Comparison of ENCODE assay signal across 13 cellular contexts in the genomic region with DNA sequence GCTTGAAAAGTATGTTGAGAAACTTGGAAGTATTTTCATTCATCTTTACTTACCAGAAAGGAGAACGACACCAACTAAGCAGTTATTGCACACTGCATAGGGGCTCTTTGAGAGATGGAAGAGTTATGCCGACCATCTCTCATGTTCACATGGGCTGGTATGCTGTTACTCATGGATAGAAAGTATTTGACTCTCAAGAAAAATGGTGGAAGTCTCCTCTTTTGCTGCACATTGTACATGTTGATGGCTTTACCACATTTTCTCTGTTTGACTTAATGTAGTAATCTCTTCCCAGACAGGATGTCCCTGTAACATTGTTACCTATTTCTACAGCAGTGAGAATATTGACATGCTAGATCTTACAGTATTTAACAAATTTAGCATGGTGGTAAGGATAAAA. TPM values are rescaled to one million over a fixed set of nuclear protein-coding genes. Genes with fewer than 3 reads are reported as not detected.
DNase-seq lines count a peak whose midpoint lies in the region; ATAC-seq and TF ChIP-seq lines count a peak whose summit lies in the region.
"Had no signal": no experiment of that assay in that cellular context is flagged by ENCODE, and none has a peak within 500 bp of the region (broad histone marks: within the 10 kb centered on the region; RNA-seq: fewer than 3 reads in every experiment).

No MANE protein-coding gene starts in this region.

- H3K4me2 ChIP-seq in smooth muscle cell, result no peak overlapping the region

- no peaks in the 10 kb centered on the region for H3F3A ChIP-seq in smooth muscle cell (ENCODE audit: low read depth)

- no peak overlapping the region for H2AFZ ChIP-seq in smooth muscle cell (ENCODE audit: low read depth)

- intact Hi-C loops in CD8-positive, alpha-beta T cell (cut with DNase I, micrococcal nuclease), result no loop called here

- no peaks in the 10 kb centered on the region for H3K36me3 ChIP-seq in CD8-positive, alpha-beta T cell (ENCODE audit: insufficient read depth, low read length)
- H3K36me3 ChIP-seq in smooth muscle cell (ENCODE audit: low read depth), result no peaks in the 10 kb centered on the region

- no peaks in the 10 kb centered on the region for H3K9me3 Mint-ChIP-seq in CD8-positive, alpha-beta T cell
- no peaks in the 10 kb centered on the region for H3K9me3 Mint-ChIP-seq in WTC11
- H3K9me3 Mint-ChIP-seq in natural killer cell treated with Interleukin-12 subunit alpha and Interleukin-12 subunit beta and Interleukin-15 and Interleukin-18, amount 100 ng/mL, for 72 hours, result no peaks in the 10 kb centered on the region

- H3K4me1 ChIP-seq in CD8-positive, alpha-beta T cell (ENCODE audit: insufficient read depth, low read length), result peaks cover 69% of the 10 kb centered on the region
- no peaks in the 10 kb centered on the region for H3K4me1 ChIP-seq in smooth muscle cell (ENCODE audit: low read depth)

- H3K9ac ChIP-seq in smooth muscle cell (ENCODE audit: low read depth), result no peak overlapping the region

- peaks cover 90% of the 10 kb centered on the region for H3K79me2 ChIP-seq in smooth muscle cell (ENCODE audit: low read depth)

- H3K36me3 Mint-ChIP-seq in CD8-positive, alpha-beta T cell, result peaks cover 27% of the 10 kb centered on the region
- no peaks in the 10 kb centered on the region for H3K36me3 Mint-ChIP-seq in WTC11
- no peaks in the 10 kb centered on the region for H3K36me3 Mint-ChIP-seq in natural killer cell treated with Interleukin-12 subunit alpha and Interleukin-12 subunit beta and Interleukin-15 and Interleukin-18, amount 100 ng/mL, for 72 hours

- no peak overlapping the region for H3K27ac ChIP-seq in CD8-positive, alpha-beta T cell (ENCODE audit: low read depth, low read length)
- no peak overlapping the region for H3K27ac ChIP-seq in smooth muscle cell (ENCODE audit: low read depth)

- ATAC-seq in CD8-positive, alpha-beta T cell, result no peak
- ATAC-seq in GM18868 (IDR thresholded peaks at IDR 0.05; ENCODE audit: unreplicated experiment) (peak; percentile 49), WTC11 (no peak)
- ATAC-seq in natural killer cell treated with Interleukin-12 subunit alpha and Interleukin-12 subunit beta and Interleukin-15 and Interleukin-18, amount 100 ng/mL, for 72 hours, result peak in 1 of 2 donors; percentile 83
- ATAC-seq: left ventricle myocardium superior had no signal

- peaks cover 99% of the 10 kb centered on the region for H4K20me1 ChIP-seq in smooth muscle cell (ENCODE audit: low read depth)

- no peaks in the 10 kb centered on the region for H3K27me3 Mint-ChIP-seq in CD8-positive, alpha-beta T cell (ENCODE audit: low read depth)
- no peaks in the 10 kb centered on the region for H3K27me3 Mint-ChIP-seq in WTC11 (ENCODE audit: low read depth)
- H3K27me3 Mint-ChIP-seq in natural killer cell treated with Interleukin-12 subunit alpha and Interleukin-12 subunit beta and Interleukin-15 and Interleukin-18, amount 100 ng/mL, for 72 hours, result no peaks in the 10 kb centered on the region

- DNase-seq in CD8-positive, alpha-beta T cell, result no peak
- DNase-seq in WTC11 (ENCODE audit: low spot score) (no peak), smooth muscle cell (lab: John Stamatoyannopoulos, UW; ENCODE audit: unreplicated experiment) (no peak), NCI-H1048 (lab: John Stamatoyannopoulos, UW) (no peak)
- DNase-seq in natural killer cell treated with Interleukin-12 subunit alpha and Interleukin-12 subunit beta and Interleukin-15 and Interleukin-18, amount 100 ng/mL, for 72 hours (ENCODE audit: low spot score), result no peak
- DNase-seq in activated CD4-positive, CD25-positive, alpha-beta regulatory T cell treated with anti-CD3 and anti-CD28 coated beads, Interleukin-2, amount 50 U/mL, for 72 hours, result no peak
- DNase-seq: amygdala, DMS53, foreskin fibroblast, left ventricle myocardium superior, NCI-H1930, NCI-H510A had no signal

- peak overlapping the region; percentile 47 for H3K27ac Mint-ChIP-seq in CD8-positive, alpha-beta T cell
- H3K27ac Mint-ChIP-seq in WTC11, result peak overlapping the region; percentile 73
- H3K27ac Mint-ChIP-seq in natural killer cell treated with Interleukin-12 subunit alpha and Interleukin-12 subunit beta and Interleukin-15 and Interleukin-18, amount 100 ng/mL, for 72 hours, result peak overlapping the region; percentile 47 to 69

- CTCF ChIA-PET in CD8-positive, alpha-beta T cell (lab: Charles Lee), result interaction anchor here (3.3 kb wide), 1 partner anchor 63 kb away, joined by 7 read pairs; no protein-coding TSS in a partner anchor
- CTCF ChIA-PET in WTC11 (lab: Charles Lee), result interaction anchor here (1.0 kb wide), 1 partner anchor 26 kb away, joined by 3 read pairs; no protein-coding TSS in a partner anchor

- 92% methylated on average over 2 of the region's 2 CpGs for WGBS in smooth muscle cell (ENCODE audit: low lambda C conversion rate)

- H3K9me3 ChIP-seq in CD8-positive, alpha-beta T cell (ENCODE audit: low read length), result no peaks in the 10 kb centered on the region
- no peaks in the 10 kb centered on the region for H3K9me3 ChIP-seq in smooth muscle cell (replicated peaks; ENCODE audit: low read depth)

- no peaks in the 10 kb centered on the region for H3K27me3 ChIP-seq in CD8-positive, alpha-beta T cell (ENCODE audit: insufficient read depth, low read length)
- no peaks in the 10 kb centered on the region for H3K27me3 ChIP-seq in smooth muscle cell (ENCODE audit: low read depth)

- POLR2A ChIA-PET in CD8-positive, alpha-beta T cell (lab: Charles Lee), result interaction anchor here (0.6 to 0.8 kb wide), 4 partner anchors 15 to 1941 kb away, joined by 3 to 4 read pairs (median 3); no protein-coding TSS in a partner anchor
- POLR2A ChIA-PET in WTC11 (lab: Charles Lee), result no interaction called here

- no peak for TF ChIP-seq CTCF in CD8-positive, alpha-beta T cell (IDR thresholded peaks at IDR 0.05)
- TF ChIP-seq CTCF in WTC11 (IDR thresholded peaks at IDR 0.05) (no peak), smooth muscle cell (IDR thresholded peaks at IDR 0.05; ENCODE audit: borderline replicate concordance, insufficient read depth, poor library complexity, severe bottlenecking) (no peak)

- no peak overlapping the region for H3K4me3 ChIP-seq in CD8-positive, alpha-beta T cell (ENCODE audit: low read depth, low read length)
- no peak overlapping the region for H3K4me3 ChIP-seq in smooth muscle cell

- H3K4me3 Mint-ChIP-seq in CD8-positive, alpha-beta T cell, result no peak overlapping the region
- no peak overlapping the region for H3K4me3 Mint-ChIP-seq in WTC11
- H3K4me3 Mint-ChIP-seq in natural killer cell treated with Interleukin-12 subunit alpha and Interleukin-12 subunit beta and Interleukin-15 and Interleukin-18, amount 100 ng/mL, for 72 hours, result peak overlapping the region; percentile 69

- H3K4me1 Mint-ChIP-seq in CD8-positive, alpha-beta T cell (ENCODE audit: low read depth), result peaks cover 83% of the 10 kb centered on the region
- H3K4me1 Mint-ChIP-seq in WTC11, result peaks cover 46% of the 10 kb centered on the region
- H3K4me1 Mint-ChIP-seq in natural killer cell treated with Interleukin-12 subunit alpha and Interleukin-12 subunit beta and Interleukin-15 and Interleukin-18, amount 100 ng/mL, for 72 hours (ENCODE audit: low read depth in 2 of 2), result peaks cover 58 to 79% of the 10 kb centered on the region in 2 donors

TF ChIP-seq in WTC11, 78 proteins besides CTCF, POLR2A, EP300 and RAD21:
- no peak for TF ChIP-seq RELA (CRISPR knock-in tag; IDR thresholded peaks at IDR 0.05; ENCODE audit: borderline replicate concordance)

RNA-seq across cellular contexts. Expression of a gene that starts 23.2 kb away (rescaled TPM):
- 10 to 100 TPM; 36.4 to 42.6 TPM for total RNA-seq in CD8-positive, alpha-beta T cell
- total RNA-seq in WTC11 (2021) (35.6 to 38.9 TPM (median 36.9 TPM) in 3 replicates), smooth muscle cell (62.4 and 62.7 TPM in 2 replicates)
- total RNA-seq in natural killer cell treated with Interleukin-12 subunit alpha and Interleukin-12 subunit beta and Interleukin-15 and Interleukin-18, amount 100 ng/mL, for 72 hours, result 100 to 1,000 TPM; 139 to 146 TPM
- polyA plus RNA-seq in smooth muscle cell, result 21.7 and 25.5 TPM in 2 replicates
